ENCODE assay signal across 17 cellular contexts in the genomic region with DNA sequence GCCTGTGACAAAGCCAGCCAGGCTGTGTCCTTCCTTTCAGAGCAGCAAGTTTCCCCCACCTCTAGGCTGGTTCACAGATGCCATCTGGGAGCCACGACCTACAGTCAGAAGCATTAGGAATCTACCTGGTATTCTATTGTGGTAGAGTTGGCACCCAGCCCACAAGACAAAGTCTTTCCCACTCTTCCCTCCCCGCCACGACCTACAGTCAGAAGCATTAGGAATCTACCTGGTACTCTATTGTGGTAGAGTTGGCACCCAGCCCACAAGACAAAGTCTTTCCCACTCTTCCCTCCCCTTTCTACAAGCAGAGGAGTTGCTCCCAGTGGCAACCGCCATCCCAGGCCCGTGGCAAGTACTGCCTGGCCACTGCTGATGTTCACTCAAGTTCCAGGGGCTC.
"Had no signal": no experiment of that assay in that cellular context is flagged by ENCODE, and none has a peak within 500 bp of the region (broad histone marks: within the 10 kb centered on the region; RNA-seq: fewer than 3 reads in every experiment).

No MANE protein-coding gene starts in this region.

- H3K27ac ChIP-seq: epithelial cell of prostate, prostate gland, stomach, thoracic aorta, vagina had no signal

- H3K27ac Mint-ChIP-seq: activated CD4-positive, alpha-beta T cell treated with anti-CD3 and anti-CD28 coated beads, Interleukin-2, amount 10 ng/mL, durations not matched to agents 24 days and 14 days; activated naive CD4-positive, alpha-beta T cell treated with anti-CD3 and anti-CD28 coated beads, Interleukin-2, amount 10 ng/mL, durations not matched to agents 7 days and 5 days; activated T-helper 2 cell treated with anti-CD3 and anti-CD28 coated beads, Interferon-gamma antibody, Interleukin-2, Interleukin-4, amounts not matched to agents 10 μg/mL and 5 μg/mL and 100 μg/mL, durations not matched to agents 14 hours and 24 hours and 36 hours; nephron; T-helper 17 cell; WTC11 had no signal

- DNase-seq: activated CD4-positive, alpha-beta T cell treated with anti-CD3 and anti-CD28 coated beads, Interleukin-2, amount 10 ng/mL, durations not matched to agents 24 days and 14 days; activated naive CD4-positive, alpha-beta T cell treated with anti-CD3 and anti-CD28 coated beads, Interleukin-2, amount 10 ng/mL, durations not matched to agents 7 days and 5 days; activated T-cell treated with anti-CD3 and anti-CD28 coated beads for 4 hours; cortex of kidney; effector CD8-positive, alpha-beta T cell; hippocampal formation; stimulated activated CD4-positive, alpha-beta T cell treated with anti-CD3 and anti-CD28 coated beads, Interleukin-4, amount 100 ng/mL, for 24 hours; stomach; T-helper 17 cell had no signal

- H3K36me3 Mint-ChIP-seq: activated naive CD4-positive, alpha-beta T cell treated with anti-CD3 and anti-CD28 coated beads, Interleukin-2, amount 10 ng/mL, durations not matched to agents 7 days and 5 days; WTC11 had no signal

- H3K4me1 Mint-ChIP-seq: activated CD4-positive, alpha-beta T cell treated with anti-CD3 and anti-CD28 coated beads, Interleukin-2, amount 10 ng/mL, durations not matched to agents 24 days and 14 days; activated naive CD4-positive, alpha-beta T cell treated with anti-CD3 and anti-CD28 coated beads, Interleukin-2, amount 10 ng/mL, durations not matched to agents 7 days and 5 days; central memory CD8-positive, alpha-beta T cell; T-helper 17 cell had no signal

- H3K9me3 Mint-ChIP-seq: activated CD4-positive, alpha-beta T cell treated with anti-CD3 and anti-CD28 coated beads, Interleukin-2, amount 10 ng/mL, durations not matched to agents 24 days and 14 days; activated naive CD4-positive, alpha-beta T cell treated with anti-CD3 and anti-CD28 coated beads, Interleukin-2, amount 10 ng/mL, durations not matched to agents 7 days and 5 days; activated T-helper 2 cell treated with anti-CD3 and anti-CD28 coated beads, Interferon-gamma antibody, Interleukin-2, Interleukin-4, amounts not matched to agents 10 μg/mL and 5 μg/mL and 100 μg/mL, durations not matched to agents 14 hours and 24 hours and 36 hours; central memory CD8-positive, alpha-beta T cell; WTC11 had no signal

- H3K9me3 ChIP-seq: prostate gland, stomach, thoracic aorta, vagina had no signal

- H3K4me1 ChIP-seq: prostate gland, stomach, vagina had no signal

- ATAC-seq: T-helper 17 cell, WTC11 had no signal

- H3K4me3 ChIP-seq: prostate gland, stomach, thoracic aorta, vagina had no signal

- H3K27me3 ChIP-seq: stomach, vagina had no signal

- H3K4me3 Mint-ChIP-seq: activated CD4-positive, alpha-beta T cell treated with anti-CD3 and anti-CD28 coated beads, Interleukin-2, amount 10 ng/mL, durations not matched to agents 24 days and 14 days; activated naive CD4-positive, alpha-beta T cell treated with anti-CD3 and anti-CD28 coated beads, Interleukin-2, amount 10 ng/mL, durations not matched to agents 7 days and 5 days; central memory CD8-positive, alpha-beta T cell; nephron; T-helper 17 cell; WTC11 had no signal

- H3K36me3 ChIP-seq: prostate gland, stomach, thoracic aorta, vagina had no signal
